8 cellular contexts compared by ENCODE assay signal in the genomic region with DNA sequence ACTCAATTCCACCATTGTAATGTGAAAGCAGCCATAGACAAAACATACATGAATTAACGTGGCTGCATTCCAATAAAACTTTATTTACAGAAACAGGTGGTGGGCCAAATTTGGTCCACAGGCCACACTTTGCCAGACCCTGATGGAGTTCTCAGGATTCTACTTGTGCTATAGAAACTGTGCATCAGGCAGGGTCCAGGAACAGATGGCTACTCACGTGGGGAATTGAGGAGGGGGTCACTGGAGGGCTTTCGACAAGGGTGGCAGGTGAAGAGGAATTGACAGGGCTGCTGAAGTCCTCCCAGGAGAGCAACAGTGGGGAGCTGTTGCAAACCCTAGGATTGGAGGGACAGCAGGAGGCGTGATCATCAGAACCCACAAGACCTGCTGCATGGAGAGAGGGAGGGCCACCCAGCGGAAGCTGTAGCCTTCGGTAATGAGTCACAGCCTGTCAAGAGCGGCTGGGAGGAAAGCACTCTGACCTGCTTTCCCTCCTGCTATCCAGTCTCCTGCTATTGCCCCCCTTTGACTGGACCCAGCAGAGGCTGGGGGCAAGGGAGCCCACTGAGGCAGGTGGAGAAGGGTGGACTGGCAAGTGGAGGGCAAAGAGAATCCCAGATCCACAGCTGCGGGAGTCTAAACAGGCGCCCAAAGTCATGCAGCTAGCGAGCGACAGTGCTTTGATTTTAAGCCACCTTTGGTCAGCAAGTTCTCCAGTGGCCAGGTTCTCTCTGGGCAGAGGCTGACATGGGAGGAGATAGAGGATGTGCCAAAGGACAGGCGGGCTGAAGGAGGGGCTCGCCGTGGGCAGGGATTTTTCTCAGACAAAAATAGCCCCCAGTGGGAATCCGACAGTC.
A peak's percentile ranks its signal among the peaks of the same experiment; 100 is the strongest.
DNase-seq lines count a peak whose midpoint lies in the region; ATAC-seq and TF ChIP-seq lines count a peak whose summit lies in the region.

No MANE protein-coding gene starts in this region.

- H3K4me3 ChIP-seq in SJCRH30 (peak overlapping the region; percentile 28), smooth muscle cell (no peak overlapping the region)

- WGBS in smooth muscle cell (ENCODE audit: low lambda C conversion rate), result 57% methylated on average over 15 of the region's 15 CpGs

- H3K4me2 ChIP-seq in smooth muscle cell, result no peak overlapping the region

- ATAC-seq in activated naive CD8-positive, alpha-beta T cell treated with anti-CD3 and anti-CD28 coated beads, Interleukin-2, amount 50 U/mL, for 24 hours, result peak; percentile 33
- peak; percentile 91 for ATAC-seq in foreskin keratinocyte
- ATAC-seq in HG03135 (IDR thresholded peaks at IDR 0.05; ENCODE audit: unreplicated experiment), result no peak
- ATAC-seq in GM19328 (IDR thresholded peaks at IDR 0.05; ENCODE audit: unreplicated experiment), result no peak

- H3K4me1 ChIP-seq in SJCRH30, result peaks cover 20% of the 10 kb centered on the region; the same call in 1 of the 2 replicates
- H3K4me1 ChIP-seq in foreskin keratinocyte, result no peaks in the 10 kb centered on the region
- H3K4me1 ChIP-seq in smooth muscle cell (ENCODE audit: low read depth), result no peaks in the 10 kb centered on the region

- H3K27ac ChIP-seq in SJCRH30 (peak overlapping the region; percentile 54), foreskin keratinocyte (no peak overlapping the region), smooth muscle cell (ENCODE audit: low read depth) (no peak overlapping the region)

- no peak overlapping the region for H3K4me3 Mint-ChIP-seq in activated naive CD8-positive, alpha-beta T cell treated with anti-CD3 and anti-CD28 coated beads, Interleukin-2, amount 50 U/mL, for 24 hours
- H3K4me3 Mint-ChIP-seq in activated naive CD8-positive, alpha-beta T cell treated with anti-CD3 and anti-CD28 coated beads for 36 hours, result no peak overlapping the region
- no peak overlapping the region for H3K4me3 Mint-ChIP-seq in activated T-cell treated with anti-CD3 and anti-CD28 coated beads, Interleukin-2, amount 50 U/mL, for 24 hours

- no peaks in the 10 kb centered on the region for H3K4me1 Mint-ChIP-seq in activated naive CD8-positive, alpha-beta T cell treated with anti-CD3 and anti-CD28 coated beads, Interleukin-2, amount 50 U/mL, for 24 hours
- no peaks in the 10 kb centered on the region for H3K4me1 Mint-ChIP-seq in activated naive CD8-positive, alpha-beta T cell treated with anti-CD3 and anti-CD28 coated beads for 36 hours
- H3K4me1 Mint-ChIP-seq in activated T-cell treated with anti-CD3 and anti-CD28 coated beads, Interleukin-2, amount 50 U/mL, for 24 hours (ENCODE audit: low read depth), result no peaks in the 10 kb centered on the region

- no peaks in the 10 kb centered on the region for H3K79me2 ChIP-seq in smooth muscle cell (ENCODE audit: low read depth)

- H3F3A ChIP-seq in smooth muscle cell (ENCODE audit: low read depth), result no peaks in the 10 kb centered on the region

- H3K9ac ChIP-seq in smooth muscle cell (ENCODE audit: low read depth), result no peak overlapping the region

- no peaks in the 10 kb centered on the region for H3K36me3 Mint-ChIP-seq in activated naive CD8-positive, alpha-beta T cell treated with anti-CD3 and anti-CD28 coated beads, Interleukin-2, amount 50 U/mL, for 24 hours (ENCODE audit: low read depth)
- no peaks in the 10 kb centered on the region for H3K36me3 Mint-ChIP-seq in activated naive CD8-positive, alpha-beta T cell treated with anti-CD3 and anti-CD28 coated beads for 36 hours
- no peaks in the 10 kb centered on the region for H3K36me3 Mint-ChIP-seq in activated T-cell treated with anti-CD3 and anti-CD28 coated beads, Interleukin-2, amount 50 U/mL, for 24 hours (ENCODE audit: low read depth)

- H3K9me3 Mint-ChIP-seq in activated naive CD8-positive, alpha-beta T cell treated with anti-CD3 and anti-CD28 coated beads, Interleukin-2, amount 50 U/mL, for 24 hours, result no peaks in the 10 kb centered on the region
- no peaks in the 10 kb centered on the region for H3K9me3 Mint-ChIP-seq in activated naive CD8-positive, alpha-beta T cell treated with anti-CD3 and anti-CD28 coated beads for 36 hours
- no peaks in the 10 kb centered on the region for H3K9me3 Mint-ChIP-seq in activated T-cell treated with anti-CD3 and anti-CD28 coated beads, Interleukin-2, amount 50 U/mL, for 24 hours

- peak overlapping the region; percentile 88 for H2AFZ ChIP-seq in smooth muscle cell (ENCODE audit: low read depth)

- TF ChIP-seq CTCF in foreskin keratinocyte (conservative IDR thresholded peaks at IDR 0.05) (peak; percentile 39), smooth muscle cell (IDR thresholded peaks at IDR 0.05; ENCODE audit: borderline replicate concordance, insufficient read depth, poor library complexity, severe bottlenecking) (no peak)

- peaks cover 4% of the 10 kb centered on the region for H3K27me3 Mint-ChIP-seq in activated naive CD8-positive, alpha-beta T cell treated with anti-CD3 and anti-CD28 coated beads, Interleukin-2, amount 50 U/mL, for 24 hours
- H3K27me3 Mint-ChIP-seq in activated naive CD8-positive, alpha-beta T cell treated with anti-CD3 and anti-CD28 coated beads for 36 hours, result no peaks in the 10 kb centered on the region
- peaks cover 11% of the 10 kb centered on the region for H3K27me3 Mint-ChIP-seq in activated T-cell treated with anti-CD3 and anti-CD28 coated beads, Interleukin-2, amount 50 U/mL, for 24 hours

- DNase-seq in activated naive CD8-positive, alpha-beta T cell treated with anti-CD3 and anti-CD28 coated beads, Interleukin-2, amount 50 U/mL, for 24 hours, result no peak
- no peak for DNase-seq in activated naive CD8-positive, alpha-beta T cell treated with anti-CD3 and anti-CD28 coated beads for 36 hours
- DNase-seq in SJCRH30 (peak; percentile 78 to 85), foreskin keratinocyte (peak; percentile 23 to 59), smooth muscle cell (lab: John Stamatoyannopoulos, UW; ENCODE audit: unreplicated experiment) (no peak)
- DNase-seq in activated T-cell treated with anti-CD3 and anti-CD28 coated beads, Interleukin-2, amount 50 U/mL, for 24 hours, result no peak

- H3K36me3 ChIP-seq in SJCRH30 (no peaks in the 10 kb centered on the region), smooth muscle cell (ENCODE audit: low read depth) (no peaks in the 10 kb centered on the region)

- no peaks in the 10 kb centered on the region for H4K20me1 ChIP-seq in smooth muscle cell (ENCODE audit: low read depth)

- H3K27me3 ChIP-seq in SJCRH30 (no peaks in the 10 kb centered on the region), foreskin keratinocyte (peaks cover 11% of the 10 kb centered on the region), smooth muscle cell (ENCODE audit: low read depth) (peaks cover 4% of the 10 kb centered on the region)

- no peaks in the 10 kb centered on the region for H3K9me3 ChIP-seq in SJCRH30 (replicated peaks)
- no peaks in the 10 kb centered on the region for H3K9me3 ChIP-seq in smooth muscle cell (replicated peaks; ENCODE audit: low read depth)

- no peak overlapping the region for H3K27ac Mint-ChIP-seq in activated naive CD8-positive, alpha-beta T cell treated with anti-CD3 and anti-CD28 coated beads, Interleukin-2, amount 50 U/mL, for 24 hours
- no peak overlapping the region for H3K27ac Mint-ChIP-seq in activated naive CD8-positive, alpha-beta T cell treated with anti-CD3 and anti-CD28 coated beads for 36 hours
- H3K27ac Mint-ChIP-seq in activated T-cell treated with anti-CD3 and anti-CD28 coated beads, Interleukin-2, amount 50 U/mL, for 24 hours, result no peak overlapping the region

Comparison
In these comparisons a context has a peak if more than half of its experiments do, and no peak if none do; other contexts are left out.
1. ATAC-seq: peak in activated naive CD8-positive, alpha-beta T cell treated with anti-CD3 and anti-CD28 coated beads, Interleukin-2, amount 50 U/mL, for 24 hours (single experiment) and foreskin keratinocyte (single experiment); none in HG03135 (single experiment) and GM19328 (single experiment).
2. DNase-seq: peak in SJCRH30 (2 of 2) and foreskin keratinocyte (2 of 2); none in activated naive CD8-positive, alpha-beta T cell treated with anti-CD3 and anti-CD28 coated beads, Interleukin-2, amount 50 U/mL, for 24 hours (single experiment), activated naive CD8-positive, alpha-beta T cell treated with anti-CD3 and anti-CD28 coated beads for 36 hours (single experiment), smooth muscle cell (single experiment) and activated T-cell treated with anti-CD3 and anti-CD28 coated beads, Interleukin-2, amount 50 U/mL, for 24 hours (single experiment).